In genomic region chr15:89150286-89150685, GRCh38 we compare ENCODE assay signal across 1 cellular context.
TF ChIP-seq lines count a peak whose summit lies in the region.

No MANE protein-coding gene starts in this region.

TF ChIP-seq in HepG2, 621 proteins besides CTCF, POLR2A, EP300 and RAD21 (continued from another document):
- TF ChIP-seq PAXIP1 (CRISPR knock-in tag; conservative IDR thresholded peaks at IDR 0.05) (no peak), TBX3 (IDR thresholded peaks at IDR 0.05; ENCODE audit: borderline replicate concordance) (no peak), TIGD3 (CRISPR knock-in tag; IDR thresholded peaks at IDR 0.05; ENCODE audit: borderline replicate concordance) (no peak), NCOA5 (CRISPR knock-in tag; IDR thresholded peaks at IDR 0.05) (no peak), ARID2 (CRISPR knock-in tag; IDR thresholded peaks at IDR 0.05; ENCODE audit: borderline replicate concordance) (no peak), ZSCAN9 (CRISPR knock-in tag; IDR thresholded peaks at IDR 0.05; ENCODE audit: borderline replicate concordance) (no peak), MED8 (CRISPR knock-in tag; IDR thresholded peaks at IDR 0.05; ENCODE audit: insufficient replicate concordance) (no peak), ZNF558 (CRISPR knock-in tag; IDR thresholded peaks at IDR 0.05; ENCODE audit: borderline replicate concordance) (no peak)
